ENCODE assay signal across 1 cellular context in genomic region chr9:121372563-121373400, GRCh38.
TF ChIP-seq lines count a peak whose summit lies in the region.

No MANE protein-coding gene starts in this region.

TF ChIP-seq in K562, 482 proteins besides CTCF, POLR2A, EP300 and RAD21 (continued from another document):
- no peak for TF ChIP-seq ETS2 (tag; IDR thresholded peaks at IDR 0.05; ENCODE audit: borderline replicate concordance, poor library complexity, severe bottlenecking)
- TF ChIP-seq CEBPG (CRISPR knock-in tag; IDR thresholded peaks at IDR 0.05), result no peak
- TF ChIP-seq CEBPG (tag; conservative IDR thresholded peaks at IDR 0.05 in 1 of 2, IDR thresholded peaks at IDR 0.05 in 1 of 2), result peak; percentile 68 to 77
- peak; percentile 67 to 78; a peak in 2 of 4 replicates for TF ChIP-seq TRIM24 (IDR thresholded peaks at IDR 0.05)
- no peak for TF ChIP-seq MAZ (CRISPR knock-in tag; conservative IDR thresholded peaks at IDR 0.05 in 1 of 2, IDR thresholded peaks at IDR 0.05 in 1 of 2)
- TF ChIP-seq CBFA2T3 (IDR thresholded peaks at IDR 0.05), result peak; percentile 95
- TF ChIP-seq ATF7 (IDR thresholded peaks at IDR 0.05), result peak; percentile 26; the same call in 1 of the 2 replicates
- no peak for TF ChIP-seq SMAD2 (IDR thresholded peaks at IDR 0.05; ENCODE audit: low read depth, low read length)
- TF ChIP-seq CREB1 (IDR thresholded peaks at IDR 0.05), result peak; percentile 33; the same call in 1 of the 2 replicates
- no peak for TF ChIP-seq CREB1 (CRISPR knock-in tag; IDR thresholded peaks at IDR 0.05)
- no peak for TF ChIP-seq ZMIZ1 (IDR thresholded peaks at IDR 0.05; ENCODE audit: low read depth in 2 of 2, low read length in 2 of 2)
- peak; percentile 66 for TF ChIP-seq NFIC (IDR thresholded peaks at IDR 0.05)
- peak in 1 of 2 experiments; percentile 42; a peak in 1 of 4 replicates for TF ChIP-seq HDAC1 (IDR thresholded peaks at IDR 0.05)
- TF ChIP-seq ZC3H11A (IDR thresholded peaks at IDR 0.05; ENCODE audit: low read depth, low read length), result no peak
- peak; percentile 80 for TF ChIP-seq STAT5A (IDR thresholded peaks at IDR 0.05; ENCODE audit: borderline replicate concordance, low read length)
- no peak for TF ChIP-seq ZNF644 (tag; IDR thresholded peaks at IDR 0.05; ENCODE audit: low read depth)
- TF ChIP-seq NCOR1 (IDR thresholded peaks at IDR 0.05), result peak; percentile 83
